ENCODE assay signal across 9 cellular contexts in genomic region chr1:21509351-21510112, GRCh38. TPM values are rescaled to one million over a fixed set of nuclear protein-coding genes. Genes with fewer than 3 reads are reported as not detected.
DNase-seq lines count a peak whose midpoint lies in the region; ATAC-seq, FAIRE-seq and TF ChIP-seq lines count a peak whose summit lies in the region.
"Had no signal": no experiment of that assay in that cellular context is flagged by ENCODE, and none has a peak within 500 bp of the region (broad histone marks: within the 10 kb centered on the region; RNA-seq: fewer than 3 reads in every experiment).

Gene ALPL, plus strand, starts transcription at chr1:21509423. Its CDS starts 44,659 bp downstream, at chr1:21554082.

- ATAC-seq in RWPE2 (ENCODE audit: low read depth) (no peak), foreskin keratinocyte (peak; percentile 5), GM19023 (IDR thresholded peaks at IDR 0.05; ENCODE audit: unreplicated experiment) (no peak), HG02571 (IDR thresholded peaks at IDR 0.05; ENCODE audit: unreplicated experiment) (no peak)

- H3K9ac ChIP-seq in BLaER1 treated with 17β-estradiol and CSF1 and Interleukin-3, amounts not matched to agents 10 nM and 100 nM = peak within 1 kb of the TSS in 1 of 11 experiments; percentile 41; a peak in 3 of 22 replicates
- H3K9ac ChIP-seq in neural cell (ENCODE audit: low read length) = no peak within 1 kb of the TSS

- H3K36me3 ChIP-seq in BLaER1 treated with 17β-estradiol and CSF1 and Interleukin-3, amounts not matched to agents 10 nM and 100 nM = no peaks in the 10 kb centered on the region
- H3K36me3 ChIP-seq in RWPE2 (ENCODE audit: low read depth) = no peaks in the 10 kb centered on the region
- H3K36me3 ChIP-seq in neural cell (ENCODE audit: insufficient read depth, low read length) = no peaks in the 10 kb centered on the region

- no peaks in the 10 kb centered on the region for H3F3A ChIP-seq in neural cell (ENCODE audit: insufficient read depth, low read length, poor library complexity, severe bottlenecking)

- no peak for TF ChIP-seq EP300 in neural cell (conservative IDR thresholded peaks at IDR 0.05; ENCODE audit: poor library complexity, severe bottlenecking)

- no peak for DNase-seq in RWPE2 (ENCODE audit: low spot score)
- no peak for DNase-seq in foreskin keratinocyte
- DNase-seq in GM20000 (ENCODE audit: low spot score) = no peak
- no peak for DNase-seq in D721Med (ENCODE audit: insufficient read length, low spot score)
- DNase-seq: hippocampal formation had no signal

- no peaks in the 10 kb centered on the region for H3K9me3 ChIP-seq in BLaER1 treated with 17β-estradiol and CSF1 and Interleukin-3, amounts not matched to agents 10 nM and 100 nM (replicated peaks in 1 of 11)
- no peaks in the 10 kb centered on the region for H3K9me3 ChIP-seq in RWPE2 (ENCODE audit: severe bottlenecking)
- no peaks in the 10 kb centered on the region for H3K9me3 ChIP-seq in neural cell (ENCODE audit: low read length)

- peaks cover 23 to 44% (median 30%) of the 10 kb centered on the region in 11 experiments for H3K27me3 ChIP-seq in BLaER1 treated with 17β-estradiol and CSF1 and Interleukin-3, amounts not matched to agents 10 nM and 100 nM
- H3K27me3 ChIP-seq in RWPE2 (ENCODE audit: insufficient read depth, poor library complexity, severe bottlenecking) (peaks cover 23% of the 10 kb centered on the region), foreskin keratinocyte (peaks cover 60% of the 10 kb centered on the region), neural cell (ENCODE audit: insufficient read depth, low read depth, low read length) (peaks cover 22% of the 10 kb centered on the region)

- FAIRE-seq in D721Med (lab: Jason Lieb, UNC) = no peak

- peak within 1 kb of the TSS; percentile 10 to 79 (median 42); a peak in 16 of 22 replicates for H3K4me2 ChIP-seq in BLaER1 treated with 17β-estradiol and CSF1 and Interleukin-3, amounts not matched to agents 10 nM and 100 nM
- no peak within 1 kb of the TSS for H3K4me2 ChIP-seq in neural cell (ENCODE audit: low read length)

- H3K9me2 ChIP-seq in neural cell (ENCODE audit: insufficient read depth, low read length) = no peaks in the 10 kb centered on the region

- peak within 1 kb of the TSS; percentile 49 for H2AFZ ChIP-seq in neural cell (ENCODE audit: low read depth, low read length)

- peak; percentile 53 for TF ChIP-seq CTCF in RWPE2 (IDR thresholded peaks at IDR 0.05; ENCODE audit: poor library complexity, severe bottlenecking)
- TF ChIP-seq CTCF in foreskin keratinocyte (conservative IDR thresholded peaks at IDR 0.05) = no peak
- TF ChIP-seq CTCF in neural cell (IDR thresholded peaks at IDR 0.05; ENCODE audit: poor library complexity, severe bottlenecking) = no peak
- no peak for TF ChIP-seq CTCF in GM20000 (IDR thresholded peaks at IDR 0.05; ENCODE audit: extremely low read depth, missing control alignments)
- TF ChIP-seq CTCF in D721Med (IDR thresholded peaks at IDR 0.05; ENCODE audit: insufficient read depth, missing control alignments) = no peak

- H3K4me1 ChIP-seq in BLaER1 treated with 17β-estradiol and CSF1 and Interleukin-3, amounts not matched to agents 10 nM and 100 nM = peaks cover 6 to 22% (median 16%) of the 10 kb centered on the region in 10 experiments; a peak in 18 of 20 replicates
- no peaks in the 10 kb centered on the region for H3K4me1 ChIP-seq in RWPE2 (ENCODE audit: insufficient read depth, poor library complexity, severe bottlenecking)
- H3K4me1 ChIP-seq in foreskin keratinocyte = no peaks in the 10 kb centered on the region

- TF ChIP-seq RAD21 in neural cell (conservative IDR thresholded peaks at IDR 0.05) = no peak

- H3K4me3 ChIP-seq in BLaER1 treated with 17β-estradiol and CSF1 and Interleukin-3, amounts not matched to agents 10 nM and 100 nM = no peak within 1 kb of the TSS
- H3K4me3 ChIP-seq in RWPE2 (ENCODE audit: severe bottlenecking) (no peak within 1 kb of the TSS), neural cell (ENCODE audit: low read length) (peak within 1 kb of the TSS; percentile 64)

- no peak within 1 kb of the TSS for H3K27ac ChIP-seq in BLaER1 treated with 17β-estradiol and CSF1 and Interleukin-3, amounts not matched to agents 10 nM and 100 nM
- H3K27ac ChIP-seq in RWPE2 (ENCODE audit: poor library complexity, severe bottlenecking) = no peak within 1 kb of the TSS
- H3K27ac ChIP-seq in foreskin keratinocyte = no peak within 1 kb of the TSS
- no peak within 1 kb of the TSS for H3K27ac ChIP-seq in neural cell (ENCODE audit: low read length)

- no peaks in the 10 kb centered on the region for H3K79me2 ChIP-seq in neural cell (replicated peaks; ENCODE audit: insufficient read depth, low read length)

- peaks cover 0 to 10% (median 0%) of the 10 kb centered on the region in 11 experiments; a peak in 5 of 22 replicates for H4K20me1 ChIP-seq in BLaER1 treated with 17β-estradiol and CSF1 and Interleukin-3, amounts not matched to agents 10 nM and 100 nM
- H4K20me1 ChIP-seq in neural cell (ENCODE audit: insufficient read depth) = no peaks in the 10 kb centered on the region

TF ChIP-seq in neural cell, 6 proteins besides CTCF, POLR2A, EP300 and RAD21:
- TF ChIP-seq SMC3 (conservative IDR thresholded peaks at IDR 0.05; ENCODE audit: poor library complexity) (no peak), TAF1 (IDR thresholded peaks at IDR 0.05; ENCODE audit: low read depth) (no peak), REST (IDR thresholded peaks at IDR 0.05; ENCODE audit: borderline replicate concordance) (no peak), POLR2AphosphoS5 (IDR thresholded peaks at IDR 0.05) (no peak), MXI1 (conservative IDR thresholded peaks at IDR 0.05; ENCODE audit: poor library complexity, severe bottlenecking) (no peak), EZH2 (IDR thresholded peaks at IDR 0.05; ENCODE audit: borderline replicate concordance, insufficient read depth, low read length, poor library complexity, severe bottlenecking) (no peak)

RNA-seq across cellular contexts. Expression of gene ALPL, which starts in this region (rescaled TPM):
- 1.2 TPM in 1 of 2 replicates, not detected in the other for total RNA-seq in foreskin keratinocyte
- 2.2 TPM in 1 of 2 replicates, not detected in the other for polyA plus RNA-seq in foreskin keratinocyte
- polyA plus RNA-seq in neural cell = 0.42 and 3.4 TPM in 2 replicates
- 0.97 and 2.1 TPM in 2 replicates for polyA minus RNA-seq in neural cell
